In the genomic region with DNA sequence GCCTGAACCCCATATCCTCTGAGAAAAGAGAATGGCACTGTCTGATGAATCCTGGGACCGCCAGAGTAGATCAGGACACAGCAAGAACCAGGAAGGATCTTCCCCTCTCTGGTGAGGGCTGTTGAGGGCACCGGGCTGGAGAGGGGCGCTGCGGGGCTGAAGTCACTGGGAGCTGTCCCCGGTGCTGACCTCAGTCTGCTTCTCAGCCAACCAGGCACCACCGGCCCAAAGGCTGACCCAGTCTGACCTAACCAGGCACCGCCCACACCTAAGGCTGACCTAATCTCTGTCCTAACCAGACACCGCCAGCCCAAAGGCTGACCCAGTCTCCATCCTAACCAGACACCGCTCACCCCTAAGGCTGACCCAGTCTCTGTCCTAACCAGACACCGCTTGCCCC, we compare ENCODE assay signal across 13 cellular contexts.
DNase-seq lines count a peak whose midpoint lies in the region; ATAC-seq, FAIRE-seq and TF ChIP-seq lines count a peak whose summit lies in the region.
"Had no signal": no experiment of that assay in that cellular context is flagged by ENCODE, and none has a peak within 500 bp of the region (broad histone marks: within the 10 kb centered on the region; RNA-seq: fewer than 3 reads in every experiment).

No MANE protein-coding gene starts in this region.

- no peaks in the 10 kb centered on the region for H3K36me3 Mint-ChIP-seq in activated T-cell treated with anti-CD3 and anti-CD28 coated beads, Interleukin-2, amount 50 U/mL, for 72 hours (ENCODE audit: insufficient read depth in 2 of 2)
- H3K36me3 Mint-ChIP-seq: brain had no signal

- H3K4me3 ChIP-seq in breast epithelium (no peak overlapping the region), SJCRH30 (no peak overlapping the region), upper lobe of right lung (no peak overlapping the region)

- H3K4me1 ChIP-seq in breast epithelium (no peaks in the 10 kb centered on the region), SJCRH30 (no peaks in the 10 kb centered on the region), upper lobe of right lung (no peaks in the 10 kb centered on the region)

- no peaks in the 10 kb centered on the region for H3K36me3 ChIP-seq in breast epithelium
- no peaks in the 10 kb centered on the region for H3K36me3 ChIP-seq in SJCRH30
- no peaks in the 10 kb centered on the region for H3K36me3 ChIP-seq in upper lobe of right lung

- in situ Hi-C loops in T47D (cut with HindIII; ENCODE audit: low pct_unique_long_range_greater_than_20kb, low sequenced_read_pairs), result no loop called here

- H3K27me3 Mint-ChIP-seq in activated T-cell treated with anti-CD3 and anti-CD28 coated beads, Interleukin-2, amount 50 U/mL, for 72 hours (ENCODE audit: low read depth), result peaks cover 6% of the 10 kb centered on the region

- H3K27ac Mint-ChIP-seq in activated T-cell treated with anti-CD3 and anti-CD28 coated beads, Interleukin-2, amount 50 U/mL, for 72 hours, result no peak overlapping the region
- H3K27ac Mint-ChIP-seq: brain had no signal

- FAIRE-seq in GM12892 (lab: Jason Lieb, UNC), result no peak

- ATAC-seq in upper lobe of right lung (peak; percentile 53), GM18505 (IDR thresholded peaks at IDR 0.05; ENCODE audit: unreplicated experiment) (no peak)
- no peak for ATAC-seq in activated T-cell treated with anti-CD3 and anti-CD28 coated beads, Interleukin-2, amount 50 U/mL, for 72 hours (replicated peaks in 1 of 2)

- no peak overlapping the region for H3K4me3 Mint-ChIP-seq in activated T-cell treated with anti-CD3 and anti-CD28 coated beads, Interleukin-2, amount 50 U/mL, for 72 hours

- H3K9me3 ChIP-seq in breast epithelium (peaks cover 0 to 8% of the 10 kb centered on the region in 2 donors), SJCRH30 (replicated peaks) (no peaks in the 10 kb centered on the region; the same call in 1 of the 2 replicates), upper lobe of right lung (no peaks in the 10 kb centered on the region)

- DNase-seq in T47D (ENCODE audit: low read depth in 1 of 2, low spot score in 1 of 2) (peak; percentile 56 to 65), breast epithelium (ENCODE audit: low spot score in 2 of 2) (no peak), SJCRH30 (peak; percentile 38 to 48), islet precursor cell (peak; percentile 90), upper lobe of right lung (peak; percentile 57), GM12892 (ENCODE audit: insufficient read length) (no peak)
- DNase-seq in activated T-cell treated with anti-CD3 and anti-CD28 coated beads, Interleukin-2, amount 50 U/mL, for 72 hours, result no peak
- DNase-seq: DMS79 treated with DMSO at 0.1 percent for 48 hours, NCI-H69, T1000 had no signal

- TF ChIP-seq POLR2A in breast epithelium (IDR thresholded peaks at IDR 0.05) (no peak), GM12892 (IDR thresholded peaks at IDR 0.05; ENCODE audit: low read depth, low read length) (no peak), GM18505 (IDR thresholded peaks at IDR 0.05; ENCODE audit: borderline replicate concordance, extremely low read depth, insufficient read depth, insufficient read length) (no peak)

- no peak for TF ChIP-seq CTCF in breast epithelium (IDR thresholded peaks at IDR 0.05)
- no peak for TF ChIP-seq CTCF in upper lobe of right lung (IDR thresholded peaks at IDR 0.05)

- H3K9me3 Mint-ChIP-seq in activated T-cell treated with anti-CD3 and anti-CD28 coated beads, Interleukin-2, amount 50 U/mL, for 72 hours, result no peaks in the 10 kb centered on the region

- H3K27me3 ChIP-seq in breast epithelium, result peaks cover 0 to 42% of the 10 kb centered on the region in 2 donors
- no peaks in the 10 kb centered on the region; the same call in 1 of the 2 replicates for H3K27me3 ChIP-seq in SJCRH30
- no peaks in the 10 kb centered on the region for H3K27me3 ChIP-seq in upper lobe of right lung

- H3K27ac ChIP-seq in breast epithelium (no peak overlapping the region), SJCRH30 (no peak overlapping the region), upper lobe of right lung (no peak overlapping the region)
- H3K27ac ChIP-seq: KMS-11 had no signal

- no peaks in the 10 kb centered on the region for H3K4me1 Mint-ChIP-seq in activated T-cell treated with anti-CD3 and anti-CD28 coated beads, Interleukin-2, amount 50 U/mL, for 72 hours (ENCODE audit: low read depth)
- H3K4me1 Mint-ChIP-seq: brain had no signal

- intact Hi-C loops in breast epithelium (cut with DNase I; ENCODE audit: low total_unique reads), result no loop called here
- intact Hi-C loops in upper lobe of right lung (cut with DNase I), result no loop called here

Comparison
In these comparisons a context has a peak if more than half of its experiments do, and no peak if none do; other contexts are left out.
1. DNase-seq: peak in T47D (2 of 2), SJCRH30 (2 of 2), islet precursor cell (single experiment) and upper lobe of right lung (single experiment); none in breast epithelium (0 of 2), GM12892 (single experiment) and activated T-cell treated with anti-CD3 and anti-CD28 coated beads, Interleukin-2, amount 50 U/mL, for 72 hours (0 of 2).